ENCODE assay signal across 26 cellular contexts in the genomic region with DNA sequence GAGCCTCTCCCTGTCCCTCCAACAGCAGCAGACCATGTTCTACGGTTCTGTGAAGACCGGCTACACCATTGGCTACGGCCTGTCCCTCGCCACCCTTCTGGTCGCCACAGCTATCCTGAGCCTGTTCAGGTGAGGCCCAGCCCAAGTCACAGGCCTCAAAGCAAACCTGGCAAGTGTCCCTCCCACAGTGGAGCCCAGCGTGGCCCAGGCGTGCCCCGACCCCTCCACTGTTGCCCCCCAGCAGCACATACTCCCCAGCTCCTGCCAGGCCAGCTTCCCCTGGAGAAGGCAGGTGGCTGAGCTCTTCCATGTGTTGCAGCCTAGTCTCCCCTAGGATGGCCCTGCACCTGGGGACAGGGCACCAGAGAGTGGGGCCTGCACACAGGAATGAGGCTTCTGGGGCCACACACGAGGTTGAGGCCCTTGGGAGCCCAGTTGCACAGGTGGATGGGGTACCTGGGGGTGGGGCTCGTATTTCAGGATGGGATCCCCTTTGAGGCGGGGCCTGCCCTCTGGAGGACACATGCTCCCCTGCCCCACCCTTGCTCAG. TPM values are rescaled to one million over a fixed set of nuclear protein-coding genes. Genes with fewer than 3 reads are reported as not detected.
DNase-seq lines count a peak whose midpoint lies in the region; ATAC-seq and TF ChIP-seq lines count a peak whose summit lies in the region.
"Had no signal": no experiment of that assay in that cellular context is flagged by ENCODE, and none has a peak within 500 bp of the region (broad histone marks: within the 10 kb centered on the region; RNA-seq: fewer than 3 reads in every experiment).

No MANE protein-coding gene starts in this region.

- peak; percentile 34; the same call in 2 of the 3 replicates for ATAC-seq in GM23338
- ATAC-seq in activated naive CD4-positive, alpha-beta T cell treated with anti-CD3 and anti-CD28 coated beads, Interleukin-2, amount 50 U/mL, for 72 hours, result no peak
- ATAC-seq: esophagus mucosa, right cardiac atrium had no signal

- no peak overlapping the region for H3K14ac ChIP-seq in mesenchymal stem cell (ENCODE audit: low read length in 2 of 2)

- peaks cover 5% of the 10 kb centered on the region; the same call in 1 of the 2 replicates for H3K9me2 ChIP-seq in GM23338 (ENCODE audit: insufficient read depth)
- H3K9me2 ChIP-seq: SK-N-SH had no signal

- no peak overlapping the region for H3K4ac ChIP-seq in mesenchymal stem cell (ENCODE audit: low read depth in 1 of 2, low read length in 2 of 2)

- TF ChIP-seq CTCF in GM23338 (conservative IDR thresholded peaks at IDR 0.05; ENCODE audit: low read depth in 2 of 2), result no peak
- TF ChIP-seq CTCF in spleen (IDR thresholded peaks at IDR 0.05 in 8 of 11, conservative IDR thresholded peaks at IDR 0.05 in 3 of 11), result no peak
- no peak for TF ChIP-seq CTCF in HFFc6 (IDR thresholded peaks at IDR 0.05)

- no peak overlapping the region for H3K23ac ChIP-seq in mesenchymal stem cell (ENCODE audit: low read length in 2 of 2)

- no peak overlapping the region for H2BK120ac ChIP-seq in mesenchymal stem cell (ENCODE audit: low read depth, low read length)

- WGBS in spleen, 5 donors, result 87 to 96% (median 90%) methylated on average over 7 to 11 of the region's 11 CpGs
- 95% methylated on average over 11 of the region's 11 CpGs for WGBS in mesenchymal stem cell

- H3K4me1 Mint-ChIP-seq in activated naive CD4-positive, alpha-beta T cell treated with anti-CD3 and anti-CD28 coated beads, Interleukin-2, amount 50 U/mL, for 24 hours, result peaks cover 68% of the 10 kb centered on the region
- H3K4me1 Mint-ChIP-seq in GM23338, result 0 out of 3 replicates have a peak, but pooled peaks cover 3% of the 10 kb centered on the region
- H3K4me1 Mint-ChIP-seq in HFFc6 (ENCODE audit: low read depth), result no peaks in the 10 kb centered on the region

- intact Hi-C loops in spleen (cut with DNase I; ENCODE audit: low total_unique reads), result no loop called here

- H4K20me1 ChIP-seq in GM23338 (replicated peaks; ENCODE audit: insufficient read depth), result no peaks in the 10 kb centered on the region

- H4K91ac ChIP-seq in mesenchymal stem cell (ENCODE audit: low read length), result no peak overlapping the region

- no peak overlapping the region for H3K27ac ChIP-seq in GM23338 (ENCODE audit: low read depth)
- H3K27ac ChIP-seq in spleen, result peak overlapping the region in 4 of 8 donors; percentile 8 to 80 (median 58)
- H3K27ac ChIP-seq in mesenchymal stem cell (ENCODE audit: low read length, poor library complexity, severe bottlenecking), result no peak overlapping the region
- H3K27ac ChIP-seq: breast epithelium, colonic mucosa, hepatocyte, left ventricle myocardium inferior, tibial nerve had no signal

- H3K27me3 Mint-ChIP-seq in activated naive CD4-positive, alpha-beta T cell treated with anti-CD3 and anti-CD28 coated beads, Interleukin-2, amount 50 U/mL, for 24 hours, result no peaks in the 10 kb centered on the region
- H3K27me3 Mint-ChIP-seq in GM23338 (ENCODE audit: insufficient read depth, low read depth, poor library complexity), result peaks cover 9% of the 10 kb centered on the region
- H3K27me3 Mint-ChIP-seq in HFFc6 (ENCODE audit: insufficient read depth), result peaks cover 35% of the 10 kb centered on the region

- H3K27me3 ChIP-seq in GM23338 (ENCODE audit: insufficient read depth) (no peaks in the 10 kb centered on the region), spleen (replicated peaks in 1 of 7) (no peaks in the 10 kb centered on the region), mesenchymal stem cell (ENCODE audit: control insufficient read depth in 1 of 2, insufficient read depth in 1 of 2, low read length in 2 of 2) (peaks cover 12 to 38% of the 10 kb centered on the region in 2 experiments)
- H3K27me3 ChIP-seq: breast epithelium, colonic mucosa, hepatocyte, tibial nerve had no signal

- H3K9me3 Mint-ChIP-seq in activated naive CD4-positive, alpha-beta T cell treated with anti-CD3 and anti-CD28 coated beads, Interleukin-2, amount 50 U/mL, for 24 hours, result no peaks in the 10 kb centered on the region
- no peaks in the 10 kb centered on the region for H3K9me3 Mint-ChIP-seq in GM23338
- peaks cover 0 to 4% of the 10 kb centered on the region in 2 donors for H3K9me3 Mint-ChIP-seq in activated naive CD4-positive, alpha-beta T cell treated with anti-CD3 and anti-CD28 coated beads, Interleukin-2, amount 50 U/mL, for 72 hours
- H3K9me3 Mint-ChIP-seq in HFFc6, result no peaks in the 10 kb centered on the region
- H3K9me3 Mint-ChIP-seq: activated T-helper 1 cell treated with anti-CD3 and anti-CD28 coated beads, Interleukin-12 subunit alpha, Interleukin-12 subunit beta, Interleukin-2, Interleukin-4 antibody, amounts not matched to agents 30 ng/mL and 10 ng/mL and 1 ng/mL, durations not matched to agents 14 hours and 24 hours and 36 hours; immature natural killer cell; nephron progenitor cell had no signal

- no peak overlapping the region for H2BK5ac ChIP-seq in mesenchymal stem cell (ENCODE audit: low read depth, low read length, poor library complexity, severe bottlenecking)

- H2AFZ ChIP-seq in GM23338, result no peak overlapping the region
- no peak overlapping the region for H2AFZ ChIP-seq in mesenchymal stem cell (ENCODE audit: low read depth, low read length)
- H2AFZ ChIP-seq: hepatocyte had no signal

- no peak overlapping the region for H2BK12ac ChIP-seq in mesenchymal stem cell (ENCODE audit: low read length in 2 of 2)

- no peak overlapping the region for H3K9ac ChIP-seq in mesenchymal stem cell (ENCODE audit: low read length)
- H3K9ac ChIP-seq: SK-N-SH had no signal

- no peaks in the 10 kb centered on the region for H3K79me1 ChIP-seq in mesenchymal stem cell (replicated peaks; ENCODE audit: low read length, poor library complexity, severe bottlenecking)

- peaks cover 8% of the 10 kb centered on the region for H3K36me3 Mint-ChIP-seq in activated naive CD4-positive, alpha-beta T cell treated with anti-CD3 and anti-CD28 coated beads, Interleukin-2, amount 50 U/mL, for 24 hours
- H3K36me3 Mint-ChIP-seq in GM23338 (ENCODE audit: low read depth) (no peaks in the 10 kb centered on the region; the same call in 2 of the 3 replicates), HFFc6 (ENCODE audit: low read depth) (no peaks in the 10 kb centered on the region)
- H3K36me3 Mint-ChIP-seq in activated naive CD4-positive, alpha-beta T cell treated with anti-CD3 and anti-CD28 coated beads, Interleukin-2, amount 50 U/mL, for 72 hours, result peaks cover 0 to 5% of the 10 kb centered on the region in 2 donors
- H3K36me3 Mint-ChIP-seq: immature natural killer cell had no signal

- H4K8ac ChIP-seq in mesenchymal stem cell (ENCODE audit: low read length), result no peak overlapping the region

- DNase-seq in activated naive CD4-positive, alpha-beta T cell treated with Interleukin-2 at 50 U/mL for 16 hours, result no peak
- DNase-seq in GM23338 (ENCODE audit: low spot score) (no peak), spleen (peak; percentile 67), HFFc6 (no peak), mesenchymal stem cell (no peak), kidney tubule cell (ENCODE audit: low spot score) (no peak)
- DNase-seq in activated naive CD4-positive, alpha-beta T cell treated with anti-CD3 and anti-CD28 coated beads, Interleukin-2, amount 50 U/mL, for 72 hours (ENCODE audit: low spot score in 2 of 2), result no peak
- DNase-seq: amniotic stem cell, colonic mucosa, foreskin melanocyte, immature natural killer cell, left ventricle myocardium inferior, NCI-H1092, NCI-H187 treated with DMSO at 0.1 percent for 48 hours, NCI-H2227 treated with DMSO at 0.1 percent for 48 hours, nephron progenitor cell, RPMI8226, SK-N-SH, T1000 had no signal

- H2AK5ac ChIP-seq in mesenchymal stem cell (ENCODE audit: low read length, severe bottlenecking), result no peak overlapping the region

- H3K18ac ChIP-seq in mesenchymal stem cell (ENCODE audit: low read depth in 1 of 2, low read length in 2 of 2), result no peak overlapping the region

- no peaks in the 10 kb centered on the region for H3K9me3 ChIP-seq in spleen
- no peaks in the 10 kb centered on the region for H3K9me3 ChIP-seq in mesenchymal stem cell (ENCODE audit: control insufficient read depth, low read length)
- H3K9me3 ChIP-seq: breast epithelium, colonic mucosa, left ventricle myocardium inferior, SK-N-SH, tibial nerve had no signal

- H3K4me2 ChIP-seq in GM23338, result no peak overlapping the region
- H3K4me2 ChIP-seq in mesenchymal stem cell (ENCODE audit: low read length, poor library complexity, severe bottlenecking), result no peak overlapping the region
- H3K4me2 ChIP-seq: hepatocyte, SK-N-SH had no signal

- H3K36me3 ChIP-seq in GM23338 (ENCODE audit: insufficient read depth) (no peaks in the 10 kb centered on the region), spleen (no peaks in the 10 kb centered on the region), mesenchymal stem cell (ENCODE audit: control insufficient read depth in 1 of 2, insufficient read depth in 2 of 2, low read depth in 1 of 2, low read length in 2 of 2) (no peaks in the 10 kb centered on the region)
- H3K36me3 ChIP-seq: breast epithelium, colonic mucosa, left ventricle myocardium inferior, tibial nerve had no signal

- no peaks in the 10 kb centered on the region for H3K79me2 ChIP-seq in GM23338 (replicated peaks; ENCODE audit: insufficient read depth)
- H3K79me2 ChIP-seq: hepatocyte had no signal

- peak overlapping the region; percentile 55 for H3K27ac Mint-ChIP-seq in activated naive CD4-positive, alpha-beta T cell treated with anti-CD3 and anti-CD28 coated beads, Interleukin-2, amount 50 U/mL, for 24 hours
- H3K27ac Mint-ChIP-seq in GM23338, result no peak overlapping the region
- peak overlapping the region; percentile 69 to 90 for H3K27ac Mint-ChIP-seq in activated naive CD4-positive, alpha-beta T cell treated with anti-CD3 and anti-CD28 coated beads, Interleukin-2, amount 50 U/mL, for 72 hours
- no peak overlapping the region for H3K27ac Mint-ChIP-seq in HFFc6
- H3K27ac Mint-ChIP-seq: nephron progenitor cell had no signal

- H3K4me3 ChIP-seq in GM23338 (no peak overlapping the region), spleen (no peak overlapping the region), mesenchymal stem cell (ENCODE audit: insufficient read depth in 1 of 2, low read depth in 1 of 2, low read length in 2 of 2) (no peak overlapping the region)
- H3K4me3 ChIP-seq: breast epithelium, colonic mucosa, hepatocyte, left ventricle myocardium inferior, tibial nerve had no signal

- H3K4me3 Mint-ChIP-seq in activated naive CD4-positive, alpha-beta T cell treated with anti-CD3 and anti-CD28 coated beads, Interleukin-2, amount 50 U/mL, for 24 hours, result no peak overlapping the region
- H3K4me3 Mint-ChIP-seq in GM23338 (no peak overlapping the region), HFFc6 (no peak overlapping the region)
- H3K4me3 Mint-ChIP-seq: immature natural killer cell, nephron progenitor cell had no signal

- no peak overlapping the region for H2BK15ac ChIP-seq in mesenchymal stem cell (ENCODE audit: low read depth, poor library complexity, severe bottlenecking)

- no peaks in the 10 kb centered on the region for H3F3A ChIP-seq in GM23338 (replicated peaks; ENCODE audit: low read depth)

- no peak for TF ChIP-seq POLR2A in spleen (IDR thresholded peaks at IDR 0.05)

- H3K4me1 ChIP-seq in GM23338 (ENCODE audit: insufficient read depth) (no peaks in the 10 kb centered on the region), spleen (peaks cover 4 to 86% (median 58%) of the 10 kb centered on the region in 6 donors), mesenchymal stem cell (ENCODE audit: control insufficient read depth, insufficient read depth, low read depth, low read length) (peaks cover 11% of the 10 kb centered on the region)
- H3K4me1 ChIP-seq: breast epithelium, colonic mucosa, left ventricle myocardium inferior, tibial nerve had no signal

RNA-seq across cellular contexts. Expression of a gene that starts 25.0 kb away (rescaled TPM):
- 13.9 and 19.3 TPM in 2 replicates for total RNA-seq in GM23338 (2014; rRNA removed; shearing (Covaris generic))
- polyA plus RNA-seq in GM23338 (2016; fragmentation: Nextera tagmentation; extraction: Ambion mirVana) (4.9 and 6.3 TPM in 2 replicates), spleen (1 to 10 TPM; 2.0 to 6.1 (median 5.3) TPM)
- 1 to 10 TPM; 5.2 to 7.0 TPM for total RNA-seq in activated naive CD4-positive, alpha-beta T cell treated with anti-CD3 and anti-CD28 coated beads, Interleukin-2, amount 50 U/mL, for 72 hours
- 10 to 100 TPM in 5 of 7 donors, 1 to 10 TPM in 2; 6.8 to 16.3 (median 11.9) TPM for total RNA-seq in spleen
- total RNA-seq in HFFc6 (2021; fragmentation: NEBNext Ultra II Directional; extraction: Animal tissue kit (Norgen Biotek cat#: 25700)), result not detected
- polyA plus RNA-seq in mesenchymal stem cell (2013, experiment 1 of 2), result 3.8 TPM
- 3.9 TPM for polyA plus RNA-seq in mesenchymal stem cell (2013, experiment 2 of 2)
- polyA plus RNA-seq: SK-N-SH had no signal

RNA-seq across cellular contexts. Expression of a gene that starts 54.3 kb away (rescaled TPM):
- 48.3 and 52.3 TPM in 2 replicates for total RNA-seq in GM23338 (2014; rRNA removed; shearing (Covaris generic))
- polyA plus RNA-seq in GM23338 (2016; fragmentation: Nextera tagmentation; extraction: Ambion mirVana) (16.8 and 21.9 TPM in 2 replicates), spleen (10 to 100 TPM; 13.5 to 19.9 (median 17.2) TPM)
- 10 to 100 TPM; 37.6 to 42.3 TPM for total RNA-seq in activated naive CD4-positive, alpha-beta T cell treated with anti-CD3 and anti-CD28 coated beads, Interleukin-2, amount 50 U/mL, for 72 hours
- 10 to 100 TPM; 28.9 to 58.2 (median 40.8) TPM for total RNA-seq in spleen
- 10 to 100 TPM; 40.7 to 51.2 (median 48.6) TPM for total RNA-seq in HFFc6 (2021; fragmentation: NEBNext Ultra II Directional; extraction: Animal tissue kit (Norgen Biotek cat#: 25700))
- polyA plus RNA-seq in mesenchymal stem cell (2013, experiment 1 of 2), result 42.5 TPM
- 45.2 TPM for polyA plus RNA-seq in mesenchymal stem cell (2013, experiment 2 of 2)

Comparison
In these comparisons a context has a peak if more than half of its experiments do, and no peak if none do; other contexts are left out.
1. H3K27ac Mint-ChIP-seq: peak in activated naive CD4-positive, alpha-beta T cell treated with anti-CD3 and anti-CD28 coated beads, Interleukin-2, amount 50 U/mL, for 24 hours (single experiment) and activated naive CD4-positive, alpha-beta T cell treated with anti-CD3 and anti-CD28 coated beads, Interleukin-2, amount 50 U/mL, for 72 hours (2 of 2); none in GM23338 (single experiment) and HFFc6 (single experiment).
2. RNA of a gene that starts 25.0 kb away (total RNA-seq): 13.9 to 19.3 TPM in GM23338, 6.8 to 16.3 TPM in spleen and 5.2 to 7.0 TPM in activated naive CD4-positive, alpha-beta T cell treated with anti-CD3 and anti-CD28 coated beads, Interleukin-2, amount 50 U/mL, for 72 hours; not detected in HFFc6; every median in the first group is over 4 times any median in the second.